ENCODE assay signal across 28 cellular contexts in genomic region chr1:53672785-53673184, GRCh38.
"Had no signal": no experiment of that assay in that cellular context is flagged by ENCODE, and none has a peak within 500 bp of the region (broad histone marks: within the 10 kb centered on the region; RNA-seq: fewer than 3 reads in every experiment).

No MANE protein-coding gene starts in this region.

- H3K4me1 ChIP-seq: pancreas, prostate gland, right lobe of liver, tibial nerve, uterus had no signal

- FAIRE-seq: islet of Langerhans, pancreas had no signal

- H3K9me3 Mint-ChIP-seq: immature natural killer cell; mesothelial cell of epicardium; naive B cell; natural killer cell; nephron progenitor cell; neural progenitor cell; stimulated activated memory B cell treated with anti-CD40 and anti-IgM and Interleukin-4, amounts not matched to agents 10 μg/mL and 1 μg/mL and 100 μg/mL, for 72 hours; stimulated activated naive CD8-positive, alpha-beta T cell treated with anti-CD3 and anti-CD28 coated beads, Interleukin-15, amount 100 ng/mL, for 72 hours; type B pancreatic cell had no signal

- H3K27ac Mint-ChIP-seq: immature natural killer cell; mesothelial cell of epicardium; naive B cell; natural killer cell; nephron progenitor cell; neural progenitor cell; stimulated activated memory B cell treated with anti-CD40 and anti-IgM and Interleukin-4, amounts not matched to agents 10 μg/mL and 1 μg/mL and 100 μg/mL, for 72 hours; stimulated activated naive CD8-positive, alpha-beta T cell treated with anti-CD3 and anti-CD28 coated beads, Interleukin-15, amount 100 ng/mL, for 72 hours; type B pancreatic cell had no signal

- H3K36me3 ChIP-seq: heart left ventricle, neural progenitor cell, pancreas, prostate gland, right lobe of liver, tibial nerve, uterus had no signal

- H3K4me2 ChIP-seq: neural progenitor cell, smooth muscle cell had no signal

- H3K27me3 ChIP-seq: heart left ventricle, neural progenitor cell, pancreas, right lobe of liver, tibial nerve, uterus had no signal

- H3K9ac ChIP-seq: neural progenitor cell had no signal

- H3K27ac ChIP-seq: heart left ventricle, neural progenitor cell, pancreas, prostate gland, right lobe of liver, tibial nerve, uterus had no signal

- H3K27me3 Mint-ChIP-seq: stimulated activated naive CD8-positive, alpha-beta T cell treated with anti-CD3 and anti-CD28 coated beads, Interleukin-15, amount 100 ng/mL, for 72 hours had no signal

- H2AFZ ChIP-seq: neural progenitor cell had no signal

- H3K4me3 ChIP-seq: heart left ventricle, lung, neural progenitor cell, pancreas, prostate gland, right lobe of liver, smooth muscle cell, tibial nerve, uterus had no signal

- H3K4me3 Mint-ChIP-seq: immature natural killer cell; mesothelial cell of epicardium; natural killer cell; nephron progenitor cell; neural progenitor cell; stimulated activated memory B cell treated with anti-CD40 and anti-IgM and Interleukin-4, amounts not matched to agents 10 μg/mL and 1 μg/mL and 100 μg/mL, for 72 hours; stimulated activated naive CD8-positive, alpha-beta T cell treated with anti-CD3 and anti-CD28 coated beads, Interleukin-15, amount 100 ng/mL, for 72 hours; type B pancreatic cell had no signal

- ATAC-seq: left lobe of liver; natural killer cell; pancreas; stimulated activated memory B cell treated with anti-CD40 and anti-IgM and Interleukin-4, amounts not matched to agents 10 μg/mL and 1 μg/mL and 100 μg/mL, for 72 hours; stimulated activated naive CD8-positive, alpha-beta T cell treated with anti-CD3 and anti-CD28 coated beads, Interleukin-15, amount 100 ng/mL, for 72 hours had no signal

- H3K36me3 Mint-ChIP-seq: immature natural killer cell; mesothelial cell of epicardium; naive B cell; natural killer cell; neural progenitor cell; stimulated activated memory B cell treated with anti-CD40 and anti-IgM and Interleukin-4, amounts not matched to agents 10 μg/mL and 1 μg/mL and 100 μg/mL, for 72 hours; type B pancreatic cell had no signal

- H3K4me1 Mint-ChIP-seq: immature natural killer cell; naive B cell; natural killer cell; stimulated activated memory B cell treated with anti-CD40 and anti-IgM and Interleukin-4, amounts not matched to agents 10 μg/mL and 1 μg/mL and 100 μg/mL, for 72 hours; stimulated activated naive CD8-positive, alpha-beta T cell treated with anti-CD3 and anti-CD28 coated beads, Interleukin-15, amount 100 ng/mL, for 72 hours had no signal

- DNase-seq: heart left ventricle; hypothalamus; immature natural killer cell; mesendoderm; naive B cell; natural killer cell; nephron progenitor cell; retina; right lobe of liver; stimulated activated CD4-positive, alpha-beta T cell treated with anti-CD3 and anti-CD28 coated beads, Interleukin-1b, Interleukin-23, amount 100 ng/mL, for 48 hours; stimulated activated CD4-positive, alpha-beta T cell treated with anti-CD3 and anti-CD28 coated beads, Interleukin-2, amount 100 ng/mL, for 48 hours; stimulated activated CD4-positive, alpha-beta T cell treated with anti-CD3 and anti-CD28 coated beads, Interleukin-4, amount 100 ng/mL, for 4 hours; stimulated activated CD8-positive, alpha-beta memory T cell treated with anti-CD3 and anti-CD28 coated beads, Interleukin-4, amount 100 ng/mL, for 48 hours; stimulated activated naive CD4-positive, alpha-beta T cell treated with Interleukin-2 at 50 U/mL for 16 hours; stimulated activated naive CD8-positive, alpha-beta T cell treated with anti-CD3 and anti-CD28 coated beads, Interleukin-15, amount 100 ng/mL, for 72 hours; substantia nigra; uterus had no signal

- H3K9me3 ChIP-seq: heart left ventricle, pancreas, prostate gland, right lobe of liver, tibial nerve, uterus had no signal
